24 cellular contexts compared by ENCODE assay signal in the genomic region with DNA sequence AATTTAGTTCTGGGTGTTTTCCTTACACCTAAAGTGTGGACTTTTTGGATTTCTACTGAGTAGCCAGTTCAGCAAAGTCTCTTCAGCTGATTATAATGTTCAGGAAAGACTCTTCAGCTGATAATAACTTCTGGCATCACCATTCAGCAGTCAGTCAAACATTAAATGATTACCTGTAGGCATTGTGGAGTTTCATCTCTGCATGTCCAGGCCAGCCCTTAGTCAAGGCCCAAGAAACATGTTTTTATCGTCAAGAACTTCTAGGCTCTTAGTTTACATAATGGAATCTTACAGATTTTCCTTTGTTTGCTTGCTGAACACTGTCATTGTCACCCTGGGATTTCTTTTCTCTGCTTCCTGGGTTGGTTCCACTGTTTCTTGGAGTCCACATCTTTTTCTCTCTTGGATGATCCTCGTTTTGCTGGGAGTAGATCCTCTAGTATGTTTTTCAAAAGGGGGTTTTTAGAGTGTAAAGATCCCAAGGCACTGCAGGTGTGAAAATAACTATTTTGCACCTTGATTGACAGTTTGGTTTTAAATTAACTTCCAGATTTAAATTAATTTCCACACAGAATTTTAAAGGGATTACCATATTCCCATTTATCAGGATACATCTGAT. TPM values are rescaled to one million over a fixed set of nuclear protein-coding genes. Genes with fewer than 3 reads are reported as not detected.
DNase-seq lines count a peak whose midpoint lies in the region; ATAC-seq, FAIRE-seq and TF ChIP-seq lines count a peak whose summit lies in the region.
"Had no signal": no experiment of that assay in that cellular context is flagged by ENCODE, and none has a peak within 500 bp of the region (broad histone marks: within the 10 kb centered on the region; RNA-seq: fewer than 3 reads in every experiment).

No MANE protein-coding gene starts in this region.

- H3K9me3 Mint-ChIP-seq in activated naive CD8-positive, alpha-beta T cell (ENCODE audit: low read depth): no peaks in the 10 kb centered on the region
- H3K9me3 Mint-ChIP-seq in activated naive CD8-positive, alpha-beta T cell treated with anti-CD3 and anti-CD28 coated beads for 36 hours: peaks cover 2% of the 10 kb centered on the region
- no peaks in the 10 kb centered on the region for H3K9me3 Mint-ChIP-seq in naive thymus-derived CD8-positive, alpha-beta T cell
- H3K9me3 Mint-ChIP-seq: T-helper 1 cell treated with Interleukin-12 subunit alpha and Interleukin-12 subunit beta and Interleukin-4 antibody, amounts not matched to agents 30 μg/mL and 1 μg/mL, for 36 hours had no signal

- H3K27me3 Mint-ChIP-seq in activated naive CD8-positive, alpha-beta T cell: no peaks in the 10 kb centered on the region
- H3K27me3 Mint-ChIP-seq in activated naive CD8-positive, alpha-beta T cell treated with anti-CD3 and anti-CD28 coated beads for 36 hours: no peaks in the 10 kb centered on the region
- no peaks in the 10 kb centered on the region for H3K27me3 Mint-ChIP-seq in naive thymus-derived CD8-positive, alpha-beta T cell
- H3K27me3 Mint-ChIP-seq: brain had no signal

- H3K4me2 ChIP-seq in K562 (ENCODE audit: insufficient read depth, low read length) (no peak overlapping the region), smooth muscle cell (no peak overlapping the region)

- WGBS in K562 (ENCODE audit: insufficient coverage, low coverage, missing lambda C conversion rate): 33% methylated on average over 2 of the region's 2 CpGs
- WGBS in smooth muscle cell (ENCODE audit: low lambda C conversion rate): 89% methylated on average over 2 of the region's 2 CpGs

- in situ Hi-C loops in K562 (cut with MboI): no loop called here

- no peaks in the 10 kb centered on the region for H3F3A ChIP-seq in smooth muscle cell (ENCODE audit: low read depth)

- no peak for DNase-seq in activated naive CD8-positive, alpha-beta T cell treated with anti-CD3 and anti-CD28 coated beads for 36 hours
- no peak for DNase-seq in K562 (ENCODE audit: extremely low read depth in 1 of 4, low spot score in 3 of 4)
- DNase-seq in naive thymus-derived CD8-positive, alpha-beta T cell: no peak
- DNase-seq in smooth muscle cell (lab: John Stamatoyannopoulos, UW; ENCODE audit: unreplicated experiment): no peak
- DNase-seq in stimulated activated naive CD4-positive, alpha-beta T cell (lab: John Stamatoyannopoulos, UW): no peak
- DNase-seq in GM12892 (ENCODE audit: insufficient read length): no peak
- DNase-seq: activated gamma-delta T cell; KG1; kidney glomerular epithelial cell; NCI-H1417 treated with DMSO at 0.1 percent for 48 hours; NCI-H2081 treated with DMSO at 0.1 percent for 48 hours; NCI-H226; sigmoid colon; stimulated activated naive CD8-positive, alpha-beta T cell treated with anti-CD3 and anti-CD28 coated beads, Interleukin-15, Interleukin-2, amounts not matched to agents 100 U/mL and 50 U/mL, for 24 hours; uterus had no signal

- H3K4me1 ChIP-seq in HEK293 (ENCODE audit: control insufficient read depth, insufficient read depth, low read length): no peaks in the 10 kb centered on the region
- peaks cover 11% of the 10 kb centered on the region in 2 experiments; a peak in 3 of 5 replicates for H3K4me1 ChIP-seq in K562 (replicated peaks in 1 of 2; ENCODE audit: control insufficient read depth in 2 of 2, insufficient read depth in 2 of 2, low read length in 2 of 2)
- H3K4me1 ChIP-seq in smooth muscle cell (ENCODE audit: low read depth): peaks cover 8% of the 10 kb centered on the region
- H3K4me1 ChIP-seq: prostate gland had no signal

- no peaks in the 10 kb centered on the region for H3K9me1 ChIP-seq in K562 (ENCODE audit: control insufficient read depth, insufficient read depth, low read length)

- BruUV-seq in K562 (replicated peaks; lab: Mats Ljungman, UMichigan): no TSS peak

- peaks cover 69% of the 10 kb centered on the region for H3K4me1 Mint-ChIP-seq in activated naive CD8-positive, alpha-beta T cell (ENCODE audit: low read depth)
- H3K4me1 Mint-ChIP-seq in activated naive CD8-positive, alpha-beta T cell treated with anti-CD3 and anti-CD28 coated beads for 36 hours: peaks cover 59% of the 10 kb centered on the region
- peaks cover 27 to 65% (median 54%) of the 10 kb centered on the region in 4 donors for H3K4me1 Mint-ChIP-seq in naive thymus-derived CD8-positive, alpha-beta T cell
- H3K4me1 Mint-ChIP-seq: brain had no signal

- H3K36me3 ChIP-seq in HEK293 (ENCODE audit: control insufficient read depth in 2 of 2, insufficient read depth in 1 of 2, low read length in 2 of 2) (peaks cover 0 to 3% of the 10 kb centered on the region in 2 experiments; a peak in 2 of 3 replicates), K562 (ENCODE audit: control insufficient read depth, insufficient read depth, low read length) (peaks cover 27% of the 10 kb centered on the region; the same call in 2 of the 3 replicates), smooth muscle cell (ENCODE audit: low read depth) (no peaks in the 10 kb centered on the region)
- H3K36me3 ChIP-seq: prostate gland, uterus had no signal

- no peak for TF ChIP-seq RAD21 in K562 (CRISPR knock-in tag; conservative IDR thresholded peaks at IDR 0.05 in 1 of 2, IDR thresholded peaks at IDR 0.05 in 1 of 2)

- POLR2A ChIA-PET in HEK293 (lab: Yijun Ruan, JAX): no interaction called here
- POLR2A ChIA-PET in K562 (lab: Yijun Ruan, JAX): no interaction called here
- POLR2A ChIA-PET in naive thymus-derived CD8-positive, alpha-beta T cell (lab: Charles Lee): interaction anchor here (0.6 to 17.7 kb wide), 3 partner anchors 24 to 87 kb away, joined by 3 to 314 read pairs (median 4); partner anchors contain the start of genes CCM2 and TBRG4

- TF ChIP-seq CTCF in HEK293 (tag by site-specific recombination; IDR thresholded peaks at IDR 0.05): no peak
- no peak for TF ChIP-seq CTCF in K562 (IDR thresholded peaks at IDR 0.05 in 2 of 3, conservative IDR thresholded peaks at IDR 0.05 in 1 of 3; ENCODE audit: insufficient read depth in 2 of 3, low read depth in 1 of 3, low read length in 3 of 3)
- no peak for TF ChIP-seq CTCF in smooth muscle cell (IDR thresholded peaks at IDR 0.05; ENCODE audit: borderline replicate concordance, insufficient read depth, poor library complexity, severe bottlenecking)

- FAIRE-seq in K562 (lab: Jason Lieb, UNC) (peak; percentile 23), GM12892 (lab: Jason Lieb, UNC) (no peak)
- FAIRE-seq: GM12891 had no signal

- TF ChIP-seq EP300 in K562 (IDR thresholded peaks at IDR 0.05; ENCODE audit: low read length): no peak

- H3K27ac ChIP-seq in HEK293 (ENCODE audit: extremely low read depth, low read depth, low read length) (no peak overlapping the region), K562 (ENCODE audit: extremely low read depth, low read depth, low read length) (no peak overlapping the region), smooth muscle cell (ENCODE audit: low read depth) (no peak overlapping the region)
- H3K27ac ChIP-seq: prostate gland, RWPE1, sigmoid colon, thoracic aorta, uterus had no signal

- CTCF ChIA-PET in HEK293 (lab: Yijun Ruan, JAX): no interaction called here
- CTCF ChIA-PET in K562 (lab: Yijun Ruan, JAX; ENCODE audit: low intra/inter-chr PET ratio): no interaction called here

- intact Hi-C loops in K562 (cut with micrococcal nuclease): no loop called here

- no peaks in the 10 kb centered on the region for H3K9me3 ChIP-seq in HEK293 (ENCODE audit: control insufficient read depth, insufficient read depth, low read depth, low read length)
- H3K9me3 ChIP-seq in K562 (replicated peaks; ENCODE audit: control insufficient read depth, insufficient read depth, low read depth, low read length): no peaks in the 10 kb centered on the region
- no peaks in the 10 kb centered on the region for H3K9me3 ChIP-seq in smooth muscle cell (replicated peaks; ENCODE audit: low read depth)
- H3K9me3 ChIP-seq: prostate gland, sigmoid colon, thoracic aorta, uterus had no signal

- H2AFZ ChIP-seq in K562 (ENCODE audit: low read depth, low read length): no peak overlapping the region
- no peak overlapping the region for H2AFZ ChIP-seq in smooth muscle cell (ENCODE audit: low read depth)

- H3K27me3 ChIP-seq in K562 (ENCODE audit: control insufficient read depth in 2 of 2, insufficient read depth in 2 of 2, low read length in 2 of 2) (no peaks in the 10 kb centered on the region), smooth muscle cell (ENCODE audit: low read depth) (no peaks in the 10 kb centered on the region)
- H3K27me3 ChIP-seq: sigmoid colon, uterus had no signal

- peaks cover 9% of the 10 kb centered on the region for H3K36me3 Mint-ChIP-seq in activated naive CD8-positive, alpha-beta T cell
- H3K36me3 Mint-ChIP-seq in activated naive CD8-positive, alpha-beta T cell treated with anti-CD3 and anti-CD28 coated beads for 36 hours: peaks cover 60% of the 10 kb centered on the region
- peaks cover 5 to 13% (median 7%) of the 10 kb centered on the region in 3 donors for H3K36me3 Mint-ChIP-seq in naive thymus-derived CD8-positive, alpha-beta T cell

- no peak for ATAC-seq in K562
- no peak for ATAC-seq in naive thymus-derived CD8-positive, alpha-beta T cell
- ATAC-seq: stimulated activated naive CD8-positive, alpha-beta T cell treated with anti-CD3 and anti-CD28 coated beads, Interleukin-15, Interleukin-2, amounts not matched to agents 100 U/mL and 50 U/mL, for 24 hours had no signal

- H3K79me2 ChIP-seq in K562 (ENCODE audit: control insufficient read depth, insufficient read depth, low read length): peaks cover 74% of the 10 kb centered on the region
- H3K79me2 ChIP-seq in smooth muscle cell (ENCODE audit: low read depth): peaks cover 80% of the 10 kb centered on the region

- peak overlapping the region; percentile 28 for H3K27ac Mint-ChIP-seq in activated naive CD8-positive, alpha-beta T cell
- H3K27ac Mint-ChIP-seq in activated naive CD8-positive, alpha-beta T cell treated with anti-CD3 and anti-CD28 coated beads for 36 hours: no peak overlapping the region
- H3K27ac Mint-ChIP-seq in naive thymus-derived CD8-positive, alpha-beta T cell: peak overlapping the region in 9 of 10 donors; percentile 7 to 97 (median 72)
- H3K27ac Mint-ChIP-seq: brain had no signal

- TF ChIP-seq POLR2A in K562 (conservative IDR thresholded peaks at IDR 0.05): no peak
- no peak for TF ChIP-seq POLR2A in GM12892 (IDR thresholded peaks at IDR 0.05; ENCODE audit: low read depth, low read length)

- no peak overlapping the region for H3K4me3 Mint-ChIP-seq in activated naive CD8-positive, alpha-beta T cell
- no peak overlapping the region for H3K4me3 Mint-ChIP-seq in activated naive CD8-positive, alpha-beta T cell treated with anti-CD3 and anti-CD28 coated beads for 36 hours
- no peak overlapping the region for H3K4me3 Mint-ChIP-seq in naive thymus-derived CD8-positive, alpha-beta T cell
- H3K4me3 Mint-ChIP-seq: brain had no signal

- H3K4me3 ChIP-seq in HEK293 (ENCODE audit: low read depth, low read length) (no peak overlapping the region), K562 (no peak overlapping the region), smooth muscle cell (no peak overlapping the region)
- H3K4me3 ChIP-seq: lung, prostate gland, sigmoid colon, thoracic aorta, uterus had no signal

- no peaks in the 10 kb centered on the region; the same call in 1 of the 2 replicates for H4K20me1 ChIP-seq in K562 (replicated peaks; ENCODE audit: control insufficient read depth, insufficient read depth, low read length)
- H4K20me1 ChIP-seq in smooth muscle cell (ENCODE audit: low read depth): peaks cover 76% of the 10 kb centered on the region

- H3K9ac ChIP-seq in K562 (ENCODE audit: insufficient read depth in 1 of 2, low read depth in 2 of 2, low read length in 2 of 2) (no peak overlapping the region), smooth muscle cell (ENCODE audit: low read depth) (no peak overlapping the region)

RNA-seq across cellular contexts. Expression of gene CCM2, which starts 24.2 kb away (rescaled TPM):
- total RNA-seq in activated naive CD8-positive, alpha-beta T cell treated with anti-CD3 and anti-CD28 coated beads for 36 hours: 10 to 100 TPM; 50.8 to 51.6 TPM
- 44.0 and 75.1 TPM in 2 replicates for total RNA-seq in K562 (2011; cell fraction: chromatin; rRNA removed; ENCODE audit: low replicate concordance)
- 40.9 and 43.2 TPM in 2 replicates for total RNA-seq in K562 (2011; cell fraction: nucleolus; rRNA removed)
- total RNA-seq in K562 (2011; cell fraction: nucleoplasm; rRNA removed): 50.7 and 64.6 TPM in 2 replicates
- 38.6 and 46.5 TPM in 2 replicates for total RNA-seq in K562 (2014; rRNA removed)
- 9.5 and 12.4 TPM in 2 replicates for total RNA-seq in K562 (2014; rRNA removed; fragmentation: Illumina TruSeq; extraction: Trizol)
- total RNA-seq in K562 (2015; rRNA removed; fragmentation: Illumina TruSeq; extraction: Trizol): 15.8 and 17.9 TPM in 2 replicates
- 33.9 and 35.2 TPM in 2 replicates for total RNA-seq in K562 (2021)
- polyA plus RNA-seq in K562 (2011; rRNA removed): 28.8 and 35.2 TPM in 2 replicates
- polyA plus RNA-seq in K562 (2011; cell fraction: cytosol; rRNA removed): 33.7 and 78.6 TPM in 2 replicates
- 40.1 and 81.8 TPM in 2 replicates for polyA plus RNA-seq in K562 (2011; cell fraction: nucleus; rRNA removed)
- polyA plus RNA-seq in K562 (2012): 28.0 and 45.2 TPM in 2 replicates
- 25.9 and 30.9 TPM in 2 replicates for polyA plus RNA-seq in K562 (2014; fragmentation: Illumina TruSeq; extraction: Trizol)
- polyA plus RNA-seq in K562 (2014; fragmentation: Nextera tagmentation; extraction: Ambion mirVana): 1 to 10 TPM in 1 of 2 experiments, under 1 TPM in 1; 0.41 to 2.0 TPM
- 29.3 and 36.1 TPM in 2 replicates for polyA plus RNA-seq in K562 (2014; rRNA removed)
- 15.6 and 28.1 TPM in 2 replicates for polyA minus RNA-seq in K562 (2011; rRNA and poly(A)+ RNA removed)
- 27.2 and 30.5 TPM in 2 replicates for polyA minus RNA-seq in K562 (2011; cell fraction: cytosol; rRNA and poly(A)+ RNA removed)
- 15.8 and 18.1 TPM in 2 replicates for polyA minus RNA-seq in K562 (2011; cell fraction: nucleus; rRNA and poly(A)+ RNA removed)
- 100 to 1,000 TPM; 160 to 167 TPM for total RNA-seq in naive thymus-derived CD8-positive, alpha-beta T cell
- 10 to 100 TPM; 49.9 to 81.7 (median 63.2) TPM for polyA plus RNA-seq in naive thymus-derived CD8-positive, alpha-beta T cell
- 32.6 and 32.9 TPM in 2 replicates for total RNA-seq in smooth muscle cell
- polyA plus RNA-seq in smooth muscle cell: 85.5 and 86.9 TPM in 2 replicates
- 37.2 TPM for polyA plus RNA-seq in GM12892 (2012; ENCODE audit: missing spikeins)

RNA-seq across cellular contexts. Expression of gene MYO1G, which starts 45.4 kb away (rescaled TPM):
- 100 to 1,000 TPM; 302 to 306 TPM for total RNA-seq in activated naive CD8-positive, alpha-beta T cell treated with anti-CD3 and anti-CD28 coated beads for 36 hours
- total RNA-seq in K562 (2011; cell fraction: chromatin; rRNA removed; ENCODE audit: low replicate concordance): 0.44 and 2.2 TPM in 2 replicates
- 1.2 and 1.3 TPM in 2 replicates for total RNA-seq in K562 (2011; cell fraction: nucleolus; rRNA removed)
- total RNA-seq in K562 (2011; cell fraction: nucleoplasm; rRNA removed): 0.88 and 1.1 TPM in 2 replicates
- total RNA-seq in K562 (2014; rRNA removed) (0.16 and 0.23 TPM in 2 replicates), K562 (2014; rRNA removed; fragmentation: Illumina TruSeq; extraction: Trizol) (0.06 and 0.11 TPM in 2 replicates), K562 (2015; rRNA removed; fragmentation: Illumina TruSeq; extraction: Trizol) (0.23 and 0.25 TPM in 2 replicates), K562 (2021) (0.62 and 0.72 TPM in 2 replicates), smooth muscle cell (0.04 and 0.27 TPM in 2 replicates)
- polyA plus RNA-seq in K562 (2011; rRNA removed) (0.08 and 0.10 TPM in 2 replicates), K562 (2014; fragmentation: Illumina TruSeq; extraction: Trizol) (0.04 and 0.26 TPM in 2 replicates), K562 (2014; fragmentation: Nextera tagmentation; extraction: Ambion mirVana) (under 1 TPM in 1 of 2 experiments, not detected in 1; 0.03 TPM), K562 (2014; rRNA removed) (0.16 and 0.26 TPM in 2 replicates), smooth muscle cell (0.31 TPM in 1 of 2 replicates, not detected in the other)
- polyA plus RNA-seq in K562 (2011; cell fraction: cytosol; rRNA removed): 0.03 and 0.33 TPM in 2 replicates
- polyA plus RNA-seq in K562 (2011; cell fraction: nucleus; rRNA removed): 0.39 and 1.3 TPM in 2 replicates
- polyA plus RNA-seq in K562 (2012): 0.30 and 0.71 TPM in 2 replicates
- polyA minus RNA-seq in K562 (2011; rRNA and poly(A)+ RNA removed): 0.27 and 0.28 TPM in 2 replicates
- polyA minus RNA-seq in K562 (2011; cell fraction: cytosol; rRNA and poly(A)+ RNA removed): 0.73 and 0.86 TPM in 2 replicates
- 1.3 and 1.5 TPM in 2 replicates for polyA minus RNA-seq in K562 (2011; cell fraction: nucleus; rRNA and poly(A)+ RNA removed)
- total RNA-seq in naive thymus-derived CD8-positive, alpha-beta T cell: 10 to 100 TPM; 44.4 to 44.5 TPM
- polyA plus RNA-seq in naive thymus-derived CD8-positive, alpha-beta T cell: 100 to 1,000 TPM in 1 of 3 donors, 10 to 100 TPM in 2; 60.0 to 106 (median 73.8) TPM
- polyA plus RNA-seq in GM12892 (2012; ENCODE audit: missing spikeins): 137 TPM

Comparison
In these comparisons a context has a peak if more than half of its experiments do, and no peak if none do; other contexts are left out.
1. RNA of gene MYO1G, which starts 45.4 kb away (total RNA-seq): 302 to 306 TPM in activated naive CD8-positive, alpha-beta T cell treated with anti-CD3 and anti-CD28 coated beads for 36 hours and 44.4 to 44.5 TPM in naive thymus-derived CD8-positive, alpha-beta T cell; 0.04 to 0.27 TPM in smooth muscle cell and 0.06 to 2.2 TPM in K562; every median in the first group is over 10 times any median in the second.